ENCODE assay signal across 26 cellular contexts in the genomic region with DNA sequence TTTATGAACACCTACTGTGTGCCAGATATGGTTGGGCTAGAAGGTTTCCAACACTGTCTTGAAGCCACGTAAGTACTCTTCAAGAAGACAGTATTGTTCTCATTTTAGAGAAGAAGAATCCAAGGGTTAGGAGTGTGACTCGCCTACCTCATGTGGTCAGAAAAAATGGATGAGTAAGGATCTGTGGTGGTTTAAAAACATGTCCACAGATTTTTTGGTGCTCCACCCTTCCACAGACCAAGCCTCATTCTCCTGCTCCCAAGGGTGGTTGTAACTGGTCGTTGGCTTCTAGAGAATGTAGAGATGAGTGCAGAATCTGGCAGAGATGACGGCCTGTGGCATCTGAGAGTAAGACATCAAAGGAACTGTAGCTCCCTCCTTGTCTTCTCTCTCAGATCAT. TPM values are rescaled to one million over a fixed set of nuclear protein-coding genes. Genes with fewer than 3 reads are reported as not detected.
DNase-seq lines count a peak whose midpoint lies in the region; ATAC-seq and TF ChIP-seq lines count a peak whose summit lies in the region.
"Had no signal": no experiment of that assay in that cellular context is flagged by ENCODE, and none has a peak within 500 bp of the region (broad histone marks: within the 10 kb centered on the region; RNA-seq: fewer than 3 reads in every experiment).

No MANE protein-coding gene starts in this region.

- intact Hi-C loops in MCF 10A (cut with micrococcal nuclease) (no loop called here), breast epithelium (cut with DNase I; ENCODE audit: low total_unique reads) (no loop called here)

- no peaks in the 10 kb centered on the region for H3K36me3 ChIP-seq in breast epithelium
- H3K36me3 ChIP-seq: BLaER1, upper lobe of left lung had no signal

- CTCF ChIA-PET in MCF 10A (lab: Yijun Ruan, JAX) = no interaction called here

- TF ChIP-seq CTCF in MCF 10A (IDR thresholded peaks at IDR 0.05; ENCODE audit: unreplicated experiment) (no peak), breast epithelium (IDR thresholded peaks at IDR 0.05) (no peak), foreskin fibroblast (IDR thresholded peaks at IDR 0.05; ENCODE audit: low read depth, low read length) (no peak)

- no peak for ATAC-seq in GM21515 (IDR thresholded peaks at IDR 0.05; ENCODE audit: unreplicated experiment)
- ATAC-seq: effector memory CD8-positive, alpha-beta T cell; natural killer cell had no signal

- POLR2A ChIA-PET in MCF 10A (lab: Yijun Ruan, JAX) = interaction anchor here (1.2 kb wide), 1 partner anchor 213 kb away, joined by 5 read pairs; no protein-coding TSS in a partner anchor

- peaks cover 2% of the 10 kb centered on the region for H3K36me3 Mint-ChIP-seq in MCF 10A (ENCODE audit: insufficient read depth, unreplicated experiment)
- peaks cover 3% of the 10 kb centered on the region for H3K36me3 Mint-ChIP-seq in activated T-cell treated with anti-CD3 and anti-CD28 coated beads, Interleukin-2, amount 50 U/mL, for 24 hours (ENCODE audit: low read depth)
- H3K36me3 Mint-ChIP-seq: natural killer cell had no signal

- H3K27ac ChIP-seq in breast epithelium = no peak overlapping the region
- H3K27ac ChIP-seq: 22Rv1, BLaER1, upper lobe of left lung had no signal

- peaks cover 26% of the 10 kb centered on the region for H3K4me1 Mint-ChIP-seq in MCF 10A (ENCODE audit: insufficient read depth, unreplicated experiment)
- peaks cover 5% of the 10 kb centered on the region for H3K4me1 Mint-ChIP-seq in activated T-cell treated with anti-CD3 and anti-CD28 coated beads, Interleukin-2, amount 50 U/mL, for 24 hours (ENCODE audit: low read depth)

- H3K9me3 ChIP-seq in breast epithelium = no peaks in the 10 kb centered on the region
- H3K9me3 ChIP-seq: BLaER1, upper lobe of left lung had no signal

- H3K4me1 ChIP-seq in breast epithelium = no peaks in the 10 kb centered on the region

- DNase-seq in MCF 10A (ENCODE audit: unreplicated experiment) (peak; percentile 26), breast epithelium (ENCODE audit: low spot score in 2 of 2) (no peak), SW480 (ENCODE audit: low spot score) (peak; percentile 42), foreskin fibroblast (peak; percentile 34 to 70), NCI-H187 treated with DMSO at 0.1 percent for 48 hours (lab: John Stamatoyannopoulos, UW) (no peak), NOMO-1 treated with DMSO at 0.1 percent for 48 hours (lab: John Stamatoyannopoulos, UW; ENCODE audit: unreplicated experiment) (no peak)
- DNase-seq in activated T-cell treated with anti-CD3 and anti-CD28 coated beads, Interleukin-2, amount 50 U/mL, for 24 hours = no peak
- DNase-seq: activated CD4-positive, alpha-beta T cell treated with anti-CD3 and anti-CD28 coated beads, Interleukin-2, amount 50 U/mL, for 1 hour; activated CD8-positive, alpha-beta memory T cell treated with anti-CD3 and anti-CD28 coated beads, Interleukin-2, amount 50 U/mL, for 48 hours; activated naive CD4-positive, alpha-beta T cell; anterior cingulate cortex; Calu3; effector memory CD8-positive, alpha-beta T cell; hippocampal formation; KG1; kidney; natural killer cell; NCI-H1092 treated with DMSO at 0.1 percent for 48 hours; NCI-H524; SHP77; T-helper 1 cell; upper lobe of left lung had no signal

- H3K9me3 Mint-ChIP-seq in MCF 10A (ENCODE audit: unreplicated experiment) = no peaks in the 10 kb centered on the region
- no peaks in the 10 kb centered on the region for H3K9me3 Mint-ChIP-seq in activated T-cell treated with anti-CD3 and anti-CD28 coated beads, Interleukin-2, amount 50 U/mL, for 24 hours
- H3K9me3 Mint-ChIP-seq: effector memory CD8-positive, alpha-beta T cell; natural killer cell; stimulated activated naive CD8-positive, alpha-beta T cell treated with anti-CD3 and anti-CD28 coated beads, Interleukin-15, Interleukin-2, amounts not matched to agents 100 ng/mL and 50 ng/mL, for 24 hours had no signal

- H3K27me3 ChIP-seq in breast epithelium = no peaks in the 10 kb centered on the region
- H3K27me3 ChIP-seq: BLaER1, upper lobe of left lung had no signal

- no peak overlapping the region for H3K27ac Mint-ChIP-seq in MCF 10A (ENCODE audit: low read depth, unreplicated experiment)
- no peak overlapping the region for H3K27ac Mint-ChIP-seq in activated T-cell treated with anti-CD3 and anti-CD28 coated beads, Interleukin-2, amount 50 U/mL, for 24 hours
- H3K27ac Mint-ChIP-seq: effector memory CD8-positive, alpha-beta T cell; natural killer cell; stimulated activated naive CD8-positive, alpha-beta T cell treated with anti-CD3 and anti-CD28 coated beads, Interleukin-15, Interleukin-2, amounts not matched to agents 100 ng/mL and 50 ng/mL, for 24 hours had no signal

- no peak for TF ChIP-seq POLR2A in breast epithelium (IDR thresholded peaks at IDR 0.05)

- H3K4me3 ChIP-seq in breast epithelium (no peak overlapping the region), foreskin fibroblast (ENCODE audit: low read depth in 1 of 2, low read length in 2 of 2) (no peak overlapping the region)
- H3K4me3 ChIP-seq: BLaER1, upper lobe of left lung had no signal

- H3K27me3 Mint-ChIP-seq in MCF 10A (ENCODE audit: insufficient read depth, unreplicated experiment) = no peaks in the 10 kb centered on the region
- H3K27me3 Mint-ChIP-seq in activated T-cell treated with anti-CD3 and anti-CD28 coated beads, Interleukin-2, amount 50 U/mL, for 24 hours = no peaks in the 10 kb centered on the region
- H3K27me3 Mint-ChIP-seq: effector memory CD8-positive, alpha-beta T cell; stimulated activated naive CD8-positive, alpha-beta T cell treated with anti-CD3 and anti-CD28 coated beads, Interleukin-15, Interleukin-2, amounts not matched to agents 100 ng/mL and 50 ng/mL, for 24 hours had no signal

- no peak overlapping the region for H3K4me3 Mint-ChIP-seq in MCF 10A (ENCODE audit: unreplicated experiment)
- no peak overlapping the region for H3K4me3 Mint-ChIP-seq in activated T-cell treated with anti-CD3 and anti-CD28 coated beads, Interleukin-2, amount 50 U/mL, for 24 hours
- H3K4me3 Mint-ChIP-seq: effector memory CD8-positive, alpha-beta T cell; natural killer cell; stimulated activated naive CD8-positive, alpha-beta T cell treated with anti-CD3 and anti-CD28 coated beads, Interleukin-15, Interleukin-2, amounts not matched to agents 100 ng/mL and 50 ng/mL, for 24 hours had no signal

- no TSS peak for BruUV-seq in MCF 10A (replicated peaks; lab: Mats Ljungman, UMichigan)

RNA-seq across cellular contexts. Expression of gene TTC7B, which starts 30.3 kb away (rescaled TPM):
- total RNA-seq in MCF 10A (2022) = 31.1 and 52.8 TPM in 2 replicates
- 10 to 100 TPM; 14.0 to 29.1 (median 22.0) TPM for total RNA-seq in breast epithelium

Comparison
In these comparisons a context has a peak if more than half of its experiments do, and no peak if none do; other contexts are left out.
1. DNase-seq: peak in MCF 10A (single experiment), SW480 (single experiment) and foreskin fibroblast (2 of 2); none in breast epithelium (0 of 2), NCI-H187 treated with DMSO at 0.1 percent for 48 hours (single experiment), NOMO-1 treated with DMSO at 0.1 percent for 48 hours (single experiment) and activated T-cell treated with anti-CD3 and anti-CD28 coated beads, Interleukin-2, amount 50 U/mL, for 24 hours (single experiment).